Comparison of ENCODE assay signal across 8 cellular contexts in the genomic region with DNA sequence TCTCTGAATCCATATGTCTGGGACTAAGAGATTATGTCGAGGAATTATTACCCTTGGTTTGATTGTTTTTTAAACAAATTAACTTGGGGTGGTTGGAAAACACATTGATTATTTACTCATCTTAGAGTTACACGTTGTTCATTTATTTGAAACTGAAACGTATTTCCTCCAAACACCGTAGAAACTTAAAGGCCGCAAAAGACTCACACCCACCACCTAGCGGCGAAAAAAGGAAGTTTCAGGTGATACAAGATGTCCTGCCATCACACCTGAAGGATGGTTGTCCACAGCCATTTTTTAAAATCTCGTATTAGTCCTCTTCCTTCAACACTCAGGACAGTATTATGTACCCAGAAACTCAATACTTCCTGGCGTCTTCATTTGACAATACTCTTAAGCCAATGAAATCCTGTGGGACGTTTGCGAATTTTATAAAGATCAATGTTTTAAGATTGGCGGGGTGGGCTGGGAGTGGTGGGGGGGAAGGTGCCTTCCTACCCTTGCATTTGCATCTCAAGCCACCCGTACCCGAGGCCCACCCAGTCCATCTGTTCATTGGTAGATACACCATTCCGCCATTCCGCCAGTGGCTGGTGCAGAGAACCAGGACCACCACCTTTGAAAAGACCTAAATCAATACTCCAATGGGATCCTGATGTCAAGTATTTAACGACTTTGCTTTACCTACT. TPM values are rescaled to one million over a fixed set of nuclear protein-coding genes. Genes with fewer than 3 reads are reported as not detected.
DNase-seq lines count a peak whose midpoint lies in the region; ATAC-seq, FAIRE-seq and TF ChIP-seq lines count a peak whose summit lies in the region.

No MANE protein-coding gene starts in this region.

- H3K27ac Mint-ChIP-seq in activated T-helper 2 cell treated with anti-CD3 and anti-CD28 coated beads, Interferon-gamma antibody, Interleukin-2, Interleukin-4, amounts not matched to agents 10 μg/mL and 5 μg/mL and 100 μg/mL, durations not matched to agents 14 hours and 24 hours and 36 hours = peak overlapping the region; percentile 94

- H3K9me3 Mint-ChIP-seq in activated T-helper 2 cell treated with anti-CD3 and anti-CD28 coated beads, Interferon-gamma antibody, Interleukin-2, Interleukin-4, amounts not matched to agents 10 μg/mL and 5 μg/mL and 100 μg/mL, durations not matched to agents 14 hours and 24 hours and 36 hours = no peaks in the 10 kb centered on the region

- H3K27me3 Mint-ChIP-seq in activated T-helper 2 cell treated with anti-CD3 and anti-CD28 coated beads, Interferon-gamma antibody, Interleukin-2, Interleukin-4, amounts not matched to agents 10 μg/mL and 5 μg/mL and 100 μg/mL, durations not matched to agents 14 hours and 24 hours and 36 hours (ENCODE audit: low read depth) = peaks cover 2% of the 10 kb centered on the region

- H3K36me3 ChIP-seq in Peyer's patch = no peaks in the 10 kb centered on the region
- H3K36me3 ChIP-seq in rectal smooth muscle tissue (ENCODE audit: control insufficient read depth, insufficient read depth, low read length) = no peaks in the 10 kb centered on the region
- no peaks in the 10 kb centered on the region for H3K36me3 ChIP-seq in vagina

- ATAC-seq in GM18867 (IDR thresholded peaks at IDR 0.05; ENCODE audit: unreplicated experiment) = no peak

- H3K4me1 Mint-ChIP-seq in activated T-helper 2 cell treated with anti-CD3 and anti-CD28 coated beads, Interferon-gamma antibody, Interleukin-2, Interleukin-4, amounts not matched to agents 10 μg/mL and 5 μg/mL and 100 μg/mL, durations not matched to agents 14 hours and 24 hours and 36 hours (ENCODE audit: low read depth) = peaks cover 30% of the 10 kb centered on the region

- TF ChIP-seq CTCF in Peyer's patch (IDR thresholded peaks at IDR 0.05) = peak; percentile 91 to 97 (median 94)
- TF ChIP-seq CTCF in vagina (IDR thresholded peaks at IDR 0.05) = peak; percentile 59 to 80 (median 66)

- FAIRE-seq in HTR-8/SVneo (lab: Jason Lieb, UNC) = no peak

- peaks cover 0 to 23% (median 6%) of the 10 kb centered on the region in 4 donors for H3K4me1 ChIP-seq in Peyer's patch
- H3K4me1 ChIP-seq in rectal smooth muscle tissue (ENCODE audit: control insufficient read depth, insufficient read depth, low read length) = peaks cover 2% of the 10 kb centered on the region
- H3K4me1 ChIP-seq in vagina = peaks cover 27% of the 10 kb centered on the region

- H3K36me3 Mint-ChIP-seq in activated T-helper 2 cell treated with anti-CD3 and anti-CD28 coated beads, Interferon-gamma antibody, Interleukin-2, Interleukin-4, amounts not matched to agents 10 μg/mL and 5 μg/mL and 100 μg/mL, durations not matched to agents 14 hours and 24 hours and 36 hours (ENCODE audit: low read depth) = peaks cover 18% of the 10 kb centered on the region

- no peak overlapping the region for H3K9ac ChIP-seq in rectal smooth muscle tissue (ENCODE audit: low read length)

- DNase-seq in DMS114 treated with DMSO at 0.1 percent for 48 hours (lab: John Stamatoyannopoulos, UW; ENCODE audit: unreplicated experiment) (peak; percentile 21), HTR-8/SVneo (ENCODE audit: insufficient read length, low spot score) (peak; percentile 54), Peyer's patch (peak; percentile 65 to 95 (median 87)), globus pallidus (ENCODE audit: low spot score) (peak; percentile 59), vagina (ENCODE audit: extremely low spot score in 2 of 2) (no peak)
- DNase-seq in activated T-helper 2 cell treated with anti-CD3 and anti-CD28 coated beads, Interferon-gamma antibody, Interleukin-2, Interleukin-4, amounts not matched to agents 10 μg/mL and 5 μg/mL and 100 μg/mL, durations not matched to agents 14 hours and 24 hours and 36 hours (ENCODE audit: low spot score) = peak; percentile 71

- peak overlapping the region; percentile 55 for H3K4me3 Mint-ChIP-seq in activated T-helper 2 cell treated with anti-CD3 and anti-CD28 coated beads, Interferon-gamma antibody, Interleukin-2, Interleukin-4, amounts not matched to agents 10 μg/mL and 5 μg/mL and 100 μg/mL, durations not matched to agents 14 hours and 24 hours and 36 hours (ENCODE audit: low read depth)

- H3K27ac ChIP-seq in Peyer's patch (peak overlapping the region; percentile 3 to 99 (median 97)), rectal smooth muscle tissue (ENCODE audit: low read depth, low read length) (peak overlapping the region; percentile 76), vagina (peak overlapping the region; percentile 97)

- H3K9me3 ChIP-seq in Peyer's patch = no peaks in the 10 kb centered on the region
- H3K9me3 ChIP-seq in vagina = no peaks in the 10 kb centered on the region

- no peak for TF ChIP-seq POLR2A in Peyer's patch (IDR thresholded peaks at IDR 0.05)
- TF ChIP-seq POLR2A in vagina (IDR thresholded peaks at IDR 0.05) = no peak

- H3K27me3 ChIP-seq in Peyer's patch (no peaks in the 10 kb centered on the region), rectal smooth muscle tissue (ENCODE audit: control insufficient read depth, insufficient read depth, low read length) (no peaks in the 10 kb centered on the region), vagina (no peaks in the 10 kb centered on the region)

- H3K4me3 ChIP-seq in Peyer's patch (peak overlapping the region in 1 of 4 donors; percentile 91), rectal smooth muscle tissue (ENCODE audit: low read length) (peak overlapping the region; percentile 56), vagina (no peak overlapping the region)

- intact Hi-C loops in activated T-helper 2 cell treated with anti-CD3 and anti-CD28 coated beads, Interferon-gamma antibody, Interleukin-2, Interleukin-4, amounts not matched to agents 10 μg/mL and 5 μg/mL and 100 μg/mL, durations not matched to agents 14 hours and 24 hours and 36 hours (cut with micrococcal nuclease) = loop anchor here (1.0 to 10.0 kb wide), 8 partner anchors 34 to 433 kb away; no protein-coding TSS in a partner anchor
- intact Hi-C loops in vagina (cut with DNase I) = no loop called here

RNA-seq across cellular contexts. Expression of gene LCOR, which starts 1.4 kb away (rescaled TPM):
- 100 to 1,000 TPM in 1 of 4 donors, 10 to 100 TPM in 3; 61.9 to 133 (median 81.2) TPM for total RNA-seq in Peyer's patch
- total RNA-seq in activated T-helper 2 cell treated with anti-CD3 and anti-CD28 coated beads, Interferon-gamma antibody, Interleukin-2, Interleukin-4, amounts not matched to agents 10 μg/mL and 5 μg/mL and 100 μg/mL, durations not matched to agents 14 hours and 24 hours and 36 hours = 23.6 and 27.3 TPM in 2 replicates
- 85.2 TPM for total RNA-seq in vagina

Comparison
In these comparisons a context has a peak if more than half of its experiments do, and no peak if none do; other contexts are left out.
1. DNase-seq: peak in DMS114 treated with DMSO at 0.1 percent for 48 hours (single experiment), HTR-8/SVneo (single experiment), Peyer's patch (3 of 3), activated T-helper 2 cell treated with anti-CD3 and anti-CD28 coated beads, Interferon-gamma antibody, Interleukin-2, Interleukin-4, amounts not matched to agents 10 μg/mL and 5 μg/mL and 100 μg/mL, durations not matched to agents 14 hours and 24 hours and 36 hours (single experiment) and globus pallidus (single experiment); none in vagina (0 of 2).
2. Peak in every context shown above with its lines, with median percentiles within 50 percentile points of each other: H3K27ac ChIP-seq.